2 cellular contexts compared by ENCODE assay signal in genomic region chr4:6270691-6271121, GRCh38.
TF ChIP-seq lines count a peak whose summit lies in the region.

No MANE protein-coding gene starts in this region.

TF ChIP-seq in SK-N-SH, 30 proteins besides CTCF, POLR2A, EP300 and RAD21 (continued from another document):
- peak; percentile 61; the same call in 1 of the 2 replicates for TF ChIP-seq REST (IDR thresholded peaks at IDR 0.05; ENCODE audit: low read depth, low read length)

TF ChIP-seq in SK-N-SH treated with all-trans-retinoic acid at 6 μM for 48 hours, 23 proteins besides CTCF, POLR2A, EP300 and RAD21 (continued from another document):
- TF ChIP-seq TSHZ2 (CRISPR knock-in tag; IDR thresholded peaks at IDR 0.05) (no peak), OSR1 (CRISPR knock-in tag; IDR thresholded peaks at IDR 0.05) (no peak), ZNF8 (CRISPR knock-in tag; IDR thresholded peaks at IDR 0.05) (no peak), ZNF565 (CRISPR knock-in tag; conservative IDR thresholded peaks at IDR 0.05; ENCODE audit: low read depth) (no peak)
TF ChIP-seq in SK-N-SH treated with all-trans-retinoic acid at 6 μM for 48 hours: peak in this region for 0.
